Comparison of ENCODE assay signal across 15 cellular contexts in the genomic region with DNA sequence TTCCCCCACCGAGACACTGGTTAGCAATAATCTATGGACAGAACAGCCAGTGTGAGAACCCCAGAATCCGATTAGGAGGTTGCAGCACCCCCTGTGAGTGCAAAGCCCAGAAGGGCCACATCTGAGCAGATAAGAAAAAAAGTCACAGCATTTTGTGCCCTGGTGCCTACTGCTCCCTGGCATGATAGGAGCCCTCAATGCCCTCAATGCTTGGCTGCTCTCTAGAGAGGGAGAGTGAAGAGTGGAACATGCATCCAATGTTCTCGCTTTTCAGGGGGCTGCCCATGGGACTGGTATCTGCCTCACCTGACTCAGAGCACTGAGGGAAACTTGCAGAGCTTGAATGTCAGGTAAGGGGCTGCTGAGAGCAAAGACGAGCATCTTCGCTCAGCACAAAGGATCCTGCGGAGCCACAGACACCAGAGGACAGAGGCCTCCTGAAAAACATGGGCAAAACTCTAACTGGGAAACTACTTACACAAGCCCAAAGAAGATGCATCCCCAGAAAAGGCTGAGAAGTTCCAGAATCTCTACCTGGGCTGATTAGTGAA.
"Had no signal": no experiment of that assay in that cellular context is flagged by ENCODE, and none has a peak within 500 bp of the region (broad histone marks: within the 10 kb centered on the region; RNA-seq: fewer than 3 reads in every experiment).

No MANE protein-coding gene starts in this region.

- DNase-seq: activated CD4-positive, alpha-beta T cell treated with anti-CD3 and anti-CD28 coated beads, Interleukin-2, amount 50 U/mL, for 1 hour; activated naive CD4-positive, alpha-beta T cell treated with anti-CD3 and anti-CD28 coated beads for 36 hours; activated T-cell treated with anti-CD3 and anti-CD28 coated beads for 4 hours; effector CD4-positive, alpha-beta T cell; heart left ventricle; lower lobe of right lung; naive thymus-derived CD8-positive, alpha-beta T cell; psoas muscle; right lobe of liver; T-helper 17 cell had no signal

- H3K27ac ChIP-seq: heart left ventricle, lower lobe of right lung, psoas muscle, right lobe of liver, tibial nerve had no signal

- H3K4me1 ChIP-seq: right lobe of liver had no signal

- H3K36me3 ChIP-seq: heart left ventricle, lower lobe of right lung, right lobe of liver, tibial nerve had no signal

- H3K27ac Mint-ChIP-seq: activated naive CD4-positive, alpha-beta T cell treated with anti-CD3 and anti-CD28 coated beads for 36 hours; activated T-helper 17 cell treated with anti-CD3 and anti-CD28 coated beads, Interleukin-2, amount 50 U/mL, for 72 hours; naive thymus-derived CD8-positive, alpha-beta T cell; stimulated activated memory B cell treated with anti-CD40 and anti-IgM and Interleukin-4, amounts not matched to agents 10 μg/mL and 1 μg/mL and 100 μg/mL, for 72 hours; T-helper 17 cell had no signal

- ATAC-seq: activated T-helper 17 cell treated with anti-CD3 and anti-CD28 coated beads, Interleukin-2, amount 50 U/mL, for 72 hours; heart left ventricle; lower lobe of right lung; naive thymus-derived CD8-positive, alpha-beta T cell; psoas muscle; right lobe of liver; stimulated activated memory B cell treated with anti-CD40 and anti-IgM and Interleukin-4, amounts not matched to agents 10 μg/mL and 1 μg/mL and 100 μg/mL, for 72 hours; T-helper 17 cell had no signal

- H3K27me3 ChIP-seq: right lobe of liver, tibial nerve had no signal

- H3K4me3 ChIP-seq: heart left ventricle, lower lobe of right lung, psoas muscle, right lobe of liver, tibial nerve had no signal

- FAIRE-seq: colon, frontal cortex had no signal

- H3K4me3 Mint-ChIP-seq: activated naive CD4-positive, alpha-beta T cell treated with anti-CD3 and anti-CD28 coated beads for 36 hours; activated T-helper 17 cell treated with anti-CD3 and anti-CD28 coated beads, Interleukin-2, amount 50 U/mL, for 72 hours; naive thymus-derived CD8-positive, alpha-beta T cell; stimulated activated memory B cell treated with anti-CD40 and anti-IgM and Interleukin-4, amounts not matched to agents 10 μg/mL and 1 μg/mL and 100 μg/mL, for 72 hours; T-helper 17 cell had no signal

- H3K9me3 ChIP-seq: lower lobe of right lung, right lobe of liver had no signal
